ENCODE assay signal across 26 cellular contexts in the genomic region with DNA sequence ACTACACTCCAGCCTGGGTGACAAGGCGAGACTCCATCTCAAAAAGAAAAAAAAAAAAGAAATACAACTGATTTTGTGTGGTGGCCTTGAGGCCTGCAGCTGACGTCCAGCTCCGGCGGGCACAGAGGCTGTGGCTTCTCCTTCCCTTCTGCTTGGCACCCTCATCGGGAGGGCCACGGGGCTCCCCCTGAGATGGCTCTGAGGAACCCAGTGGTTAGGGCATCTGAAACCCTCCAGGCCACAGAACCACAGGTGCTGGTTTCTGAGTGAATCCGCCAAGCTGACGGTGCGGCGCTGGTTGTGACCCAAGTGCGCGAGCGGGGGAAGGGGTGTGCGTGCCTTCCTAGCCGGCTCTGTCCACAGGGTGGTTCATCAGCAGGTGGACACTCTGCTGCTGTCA.
"Had no signal": no experiment of that assay in that cellular context is flagged by ENCODE, and none has a peak within 500 bp of the region (broad histone marks: within the 10 kb centered on the region; RNA-seq: fewer than 3 reads in every experiment).

No MANE protein-coding gene starts in this region.

- H3K4me3 ChIP-seq: ascending aorta, cardiac muscle cell, esophagus muscularis mucosa, heart right ventricle, pancreas, prostate gland, sigmoid colon, upper lobe of right lung had no signal

- DNase-seq: activated CD4-positive, alpha-beta T cell treated with anti-CD3 and anti-CD28 coated beads for 48 hours; activated CD4-positive, alpha-beta T cell treated with anti-CD3 and anti-CD28 coated beads, Interleukin-2, amount 50 U/mL, for 48 hours; activated CD8-positive, alpha-beta memory T cell treated with anti-CD3 and anti-CD28 coated beads for 24 hours; activated effector memory CD4-positive, alpha-beta T cell treated with Interleukin-2 at 50 U/mL for 16 hours; activated naive CD4-positive, alpha-beta T cell treated with Interleukin-2 at 50 U/mL for 16 hours; foreskin keratinocyte; heart right ventricle; naive thymus-derived CD4-positive, alpha-beta T cell; retina; sigmoid colon; stimulated activated CD4-positive, alpha-beta T cell treated with anti-CD3 and anti-CD28 coated beads, Interleukin-1b, Interleukin-23, amount 100 ng/mL, for 48 hours; stimulated activated naive CD8-positive, alpha-beta T cell treated with anti-CD3 and anti-CD28 coated beads, Interleukin-15, Interleukin-2, amounts not matched to agents 100 U/mL and 50 U/mL, for 24 hours; T1000; upper lobe of right lung; WERI-Rb-1 had no signal

- ATAC-seq: activated CD4-positive, CD25-positive, alpha-beta regulatory T cell treated with anti-CD3 and anti-CD28 coated beads, Interleukin-2, amount 50 U/mL, for 24 hours; foreskin keratinocyte; heart right ventricle; naive thymus-derived CD4-positive, alpha-beta T cell; pancreas; stimulated activated naive CD8-positive, alpha-beta T cell treated with anti-CD3 and anti-CD28 coated beads, Interleukin-15, Interleukin-2, amounts not matched to agents 100 U/mL and 50 U/mL, for 24 hours; upper lobe of right lung had no signal

- H3K36me3 ChIP-seq: cardiac muscle cell, pancreas, prostate gland, upper lobe of right lung, WERI-Rb-1 had no signal

- H3K9me3 Mint-ChIP-seq: memory B cell, neural crest cell had no signal

- H3K27ac Mint-ChIP-seq: activated naive CD8-positive, alpha-beta T cell; memory B cell; naive thymus-derived CD4-positive, alpha-beta T cell had no signal

- H3K27me3 ChIP-seq: ascending aorta, cardiac muscle cell, esophagus muscularis mucosa, foreskin keratinocyte, heart right ventricle, pancreas, sigmoid colon, upper lobe of right lung had no signal

- H3K9me3 ChIP-seq: ascending aorta, pancreas, prostate gland, upper lobe of right lung had no signal

- H3K4me1 Mint-ChIP-seq: brain, memory B cell had no signal

- H3K4me1 ChIP-seq: ascending aorta, esophagus muscularis mucosa, foreskin keratinocyte, heart right ventricle, pancreas, prostate gland, sigmoid colon, upper lobe of right lung had no signal

- H3K27ac ChIP-seq: ascending aorta, cardiac muscle cell, esophagus muscularis mucosa, foreskin keratinocyte, heart right ventricle, pancreas, prostate gland, sigmoid colon, upper lobe of right lung, WERI-Rb-1 had no signal

- FAIRE-seq: pancreas, small intestine had no signal

- H3K4me3 Mint-ChIP-seq: activated naive CD8-positive, alpha-beta T cell; brain; memory B cell; naive thymus-derived CD4-positive, alpha-beta T cell; neural crest cell had no signal

- H3K27me3 Mint-ChIP-seq: activated naive CD8-positive, alpha-beta T cell; brain; memory B cell; naive thymus-derived CD4-positive, alpha-beta T cell had no signal
